Comparison of ENCODE assay signal across 15 cellular contexts in the genomic region with DNA sequence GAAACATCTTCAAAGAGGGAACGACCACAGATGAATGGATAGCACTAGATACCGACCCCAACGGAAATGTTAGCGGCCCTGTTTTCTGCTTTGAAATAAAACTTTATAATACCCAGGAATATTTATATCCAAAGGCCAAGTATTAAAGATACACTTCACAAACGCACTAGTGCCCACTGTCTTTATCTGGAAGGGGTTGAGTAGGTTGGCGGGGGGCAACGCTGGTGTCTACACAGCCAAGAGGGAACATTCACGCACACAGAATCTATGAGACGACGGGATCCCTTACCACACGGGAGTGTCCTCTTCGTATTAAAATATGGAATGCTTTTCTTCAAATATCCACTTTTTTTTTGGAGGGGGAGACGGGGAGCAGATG. TPM values are rescaled to one million over a fixed set of nuclear protein-coding genes. Genes with fewer than 3 reads are reported as not detected.
DNase-seq lines count a peak whose midpoint lies in the region; ATAC-seq and TF ChIP-seq lines count a peak whose summit lies in the region.
"Had no signal": no experiment of that assay in that cellular context is flagged by ENCODE, and none has a peak within 500 bp of the region (broad histone marks: within the 10 kb centered on the region; RNA-seq: fewer than 3 reads in every experiment).

No MANE protein-coding gene starts in this region.

- peaks cover 4% of the 10 kb centered on the region for H3K36me3 Mint-ChIP-seq in activated naive CD4-positive, alpha-beta T cell treated with anti-CD3 and anti-CD28 coated beads, Interleukin-2, amount 50 U/mL, for 24 hours
- H3K36me3 Mint-ChIP-seq in activated T-helper 1 cell treated with anti-CD3 and anti-CD28 coated beads, Interleukin-12 subunit alpha, Interleukin-12 subunit beta, Interleukin-2, Interleukin-4 antibody, amounts not matched to agents 30 ng/mL and 10 ng/mL and 1 ng/mL, durations not matched to agents 14 hours and 24 hours and 36 hours (ENCODE audit: low read depth) = peaks cover 11% of the 10 kb centered on the region
- H3K36me3 Mint-ChIP-seq in stimulated activated effector memory CD8-positive, alpha-beta T cell treated with anti-CD3 and anti-CD28 coated beads, Interleukin-12 subunit alpha, Interleukin-12 subunit beta, amount 100 ng/mL, for 72 hours = peaks cover 52% of the 10 kb centered on the region

- TF ChIP-seq POLR2A in suprapubic skin (IDR thresholded peaks at IDR 0.05) = no peak

- peak overlapping the region; percentile 18 for H3K27ac ChIP-seq in suprapubic skin
- H3K27ac ChIP-seq: PC-9 had no signal

- peaks cover 5% of the 10 kb centered on the region for H3K9me3 Mint-ChIP-seq in activated naive CD4-positive, alpha-beta T cell treated with anti-CD3 and anti-CD28 coated beads, Interleukin-2, amount 50 U/mL, for 24 hours
- peaks cover 11% of the 10 kb centered on the region for H3K9me3 Mint-ChIP-seq in activated T-helper 1 cell treated with anti-CD3 and anti-CD28 coated beads, Interleukin-12 subunit alpha, Interleukin-12 subunit beta, Interleukin-2, Interleukin-4 antibody, amounts not matched to agents 30 ng/mL and 10 ng/mL and 1 ng/mL, durations not matched to agents 14 hours and 24 hours and 36 hours
- peaks cover 3% of the 10 kb centered on the region for H3K9me3 Mint-ChIP-seq in stimulated activated effector memory CD8-positive, alpha-beta T cell treated with anti-CD3 and anti-CD28 coated beads, Interleukin-12 subunit alpha, Interleukin-12 subunit beta, amount 100 ng/mL, for 72 hours
- H3K9me3 Mint-ChIP-seq: dendritic cell treated with granulocyte-macrophage colony-stimulating factor and Interleukin-4, amounts not matched to agents 40 ng/mL and 50 ng/mL, for 4 days had no signal

- no peak for TF ChIP-seq EP300 in suprapubic skin (IDR thresholded peaks at IDR 0.05)

- H3K27me3 Mint-ChIP-seq in activated naive CD4-positive, alpha-beta T cell treated with anti-CD3 and anti-CD28 coated beads, Interleukin-2, amount 50 U/mL, for 24 hours = peaks cover 65% of the 10 kb centered on the region
- peaks cover 79% of the 10 kb centered on the region for H3K27me3 Mint-ChIP-seq in activated T-helper 1 cell treated with anti-CD3 and anti-CD28 coated beads, Interleukin-12 subunit alpha, Interleukin-12 subunit beta, Interleukin-2, Interleukin-4 antibody, amounts not matched to agents 30 ng/mL and 10 ng/mL and 1 ng/mL, durations not matched to agents 14 hours and 24 hours and 36 hours (ENCODE audit: insufficient read depth)

- peaks cover 13% of the 10 kb centered on the region for H3K4me1 Mint-ChIP-seq in activated naive CD4-positive, alpha-beta T cell treated with anti-CD3 and anti-CD28 coated beads, Interleukin-2, amount 50 U/mL, for 24 hours
- H3K4me1 Mint-ChIP-seq in activated T-helper 1 cell treated with anti-CD3 and anti-CD28 coated beads, Interleukin-12 subunit alpha, Interleukin-12 subunit beta, Interleukin-2, Interleukin-4 antibody, amounts not matched to agents 30 ng/mL and 10 ng/mL and 1 ng/mL, durations not matched to agents 14 hours and 24 hours and 36 hours (ENCODE audit: low read depth) = peaks cover 16% of the 10 kb centered on the region
- peaks cover 34% of the 10 kb centered on the region for H3K4me1 Mint-ChIP-seq in stimulated activated effector memory CD8-positive, alpha-beta T cell treated with anti-CD3 and anti-CD28 coated beads, Interleukin-12 subunit alpha, Interleukin-12 subunit beta, amount 100 ng/mL, for 72 hours

- H3K27me3 ChIP-seq in iPS-15b (ENCODE audit: control insufficient read depth, insufficient read depth, low read length) = peaks cover 95% of the 10 kb centered on the region
- peaks cover 100% of the 10 kb centered on the region for H3K27me3 ChIP-seq in suprapubic skin

- H3K27ac Mint-ChIP-seq in activated naive CD4-positive, alpha-beta T cell treated with anti-CD3 and anti-CD28 coated beads, Interleukin-2, amount 50 U/mL, for 24 hours = peak overlapping the region; percentile 64
- H3K27ac Mint-ChIP-seq in activated T-helper 1 cell treated with anti-CD3 and anti-CD28 coated beads, Interleukin-12 subunit alpha, Interleukin-12 subunit beta, Interleukin-2, Interleukin-4 antibody, amounts not matched to agents 30 ng/mL and 10 ng/mL and 1 ng/mL, durations not matched to agents 14 hours and 24 hours and 36 hours = peak overlapping the region; percentile 52
- no peak overlapping the region for H3K27ac Mint-ChIP-seq in stimulated activated effector memory CD8-positive, alpha-beta T cell treated with anti-CD3 and anti-CD28 coated beads, Interleukin-12 subunit alpha, Interleukin-12 subunit beta, amount 100 ng/mL, for 72 hours
- H3K27ac Mint-ChIP-seq: dendritic cell treated with granulocyte-macrophage colony-stimulating factor and Interleukin-4, amounts not matched to agents 40 ng/mL and 50 ng/mL, for 4 days had no signal

- H3K4me3 ChIP-seq in iPS-15b (ENCODE audit: low read depth, low read length) (peak overlapping the region; percentile 32), suprapubic skin (peak overlapping the region; percentile 55)
- H3K4me3 ChIP-seq: PC-9 had no signal

- no peak overlapping the region for H3K9ac ChIP-seq in iPS-15b (ENCODE audit: low read depth, low read length)

- ATAC-seq in stimulated activated effector memory CD8-positive, alpha-beta T cell treated with anti-CD3 and anti-CD28 coated beads, Interleukin-12 subunit alpha, Interleukin-12 subunit beta, amount 100 ng/mL, for 72 hours = no peak
- no peak for ATAC-seq in GM19467 (IDR thresholded peaks at IDR 0.05; ENCODE audit: unreplicated experiment)

- no peak for TF ChIP-seq CTCF in suprapubic skin (IDR thresholded peaks at IDR 0.05)

- H3K9me3 ChIP-seq in iPS-15b (ENCODE audit: control insufficient read depth, insufficient read depth, low read length) (no peaks in the 10 kb centered on the region), suprapubic skin (no peaks in the 10 kb centered on the region)

- DNase-seq in activated naive CD4-positive, alpha-beta T cell (lab: John Stamatoyannopoulos, UW) = no peak
- no peak for DNase-seq in activated T-helper 1 cell treated with anti-CD3 and anti-CD28 coated beads, Interleukin-12 subunit alpha, Interleukin-12 subunit beta, Interleukin-2, Interleukin-4 antibody, amounts not matched to agents 30 ng/mL and 10 ng/mL and 1 ng/mL, durations not matched to agents 14 hours and 24 hours and 36 hours (ENCODE audit: low spot score)
- DNase-seq in suprapubic skin (ENCODE audit: low spot score in 2 of 2) = no peak
- DNase-seq in stimulated activated effector memory CD8-positive, alpha-beta T cell treated with anti-CD3 and anti-CD28 coated beads, Interleukin-12 subunit alpha, Interleukin-12 subunit beta, amount 100 ng/mL, for 72 hours (ENCODE audit: low spot score in 2 of 2) = no peak
- DNase-seq in HUDEP-2 (lab: John Stamatoyannopoulos, UW; ENCODE audit: unreplicated experiment in 76 of 76) = no peak
- DNase-seq: DMS79 treated with DMSO at 0.1 percent for 48 hours, foreskin melanocyte, NCI-H1092 treated with DMSO at 0.1 percent for 48 hours, NCI-H345, PC-9, T1000 had no signal

- intact Hi-C loops in activated T-helper 1 cell treated with anti-CD3 and anti-CD28 coated beads, Interleukin-12 subunit alpha, Interleukin-12 subunit beta, Interleukin-2, Interleukin-4 antibody, amounts not matched to agents 30 ng/mL and 10 ng/mL and 1 ng/mL, durations not matched to agents 14 hours and 24 hours and 36 hours (cut with micrococcal nuclease) = no loop called here

- H3K36me3 ChIP-seq in iPS-15b (ENCODE audit: control insufficient read depth, insufficient read depth, low read length) = no peaks in the 10 kb centered on the region
- no peaks in the 10 kb centered on the region for H3K36me3 ChIP-seq in suprapubic skin

- no peak overlapping the region for H3K4me3 Mint-ChIP-seq in activated naive CD4-positive, alpha-beta T cell treated with anti-CD3 and anti-CD28 coated beads, Interleukin-2, amount 50 U/mL, for 24 hours
- no peak overlapping the region for H3K4me3 Mint-ChIP-seq in activated T-helper 1 cell treated with anti-CD3 and anti-CD28 coated beads, Interleukin-12 subunit alpha, Interleukin-12 subunit beta, Interleukin-2, Interleukin-4 antibody, amounts not matched to agents 30 ng/mL and 10 ng/mL and 1 ng/mL, durations not matched to agents 14 hours and 24 hours and 36 hours
- H3K4me3 Mint-ChIP-seq in stimulated activated effector memory CD8-positive, alpha-beta T cell treated with anti-CD3 and anti-CD28 coated beads, Interleukin-12 subunit alpha, Interleukin-12 subunit beta, amount 100 ng/mL, for 72 hours = no peak overlapping the region
- H3K4me3 Mint-ChIP-seq: dendritic cell treated with granulocyte-macrophage colony-stimulating factor and Interleukin-4, amounts not matched to agents 40 ng/mL and 50 ng/mL, for 4 days had no signal

- 38% methylated on average over 13 of the region's 13 CpGs for WGBS in suprapubic skin

- H3K4me1 ChIP-seq in iPS-15b (ENCODE audit: control insufficient read depth, insufficient read depth, low read length) = peaks cover 3% of the 10 kb centered on the region
- peaks cover 46% of the 10 kb centered on the region for H3K4me1 ChIP-seq in suprapubic skin

RNA-seq across cellular contexts. Expression of gene HAND2, which starts 3.3 kb away (rescaled TPM):
- not detected in 2 replicates for total RNA-seq in activated T-helper 1 cell treated with anti-CD3 and anti-CD28 coated beads, Interleukin-12 subunit alpha, Interleukin-12 subunit beta, Interleukin-2, Interleukin-4 antibody, amounts not matched to agents 30 ng/mL and 10 ng/mL and 1 ng/mL, durations not matched to agents 14 hours and 24 hours and 36 hours
- 1 to 10 TPM in 3 of 4 donors, under 1 TPM in 1; 0.96 to 5.0 (median 3.3) TPM for total RNA-seq in suprapubic skin
- total RNA-seq: PC-9 had no signal
